8 cellular contexts compared by ENCODE assay signal in genomic region chr1:111619635-111620411, GRCh38. TPM values are rescaled to one million over a fixed set of nuclear protein-coding genes. Genes with fewer than 3 reads are reported as not detected.
DNase-seq lines count a peak whose midpoint lies in the region; ATAC-seq, FAIRE-seq and TF ChIP-seq lines count a peak whose summit lies in the region.

TSS of gene RAP1A (plus strand) at chr1:111619789. CDS start at chr1:111691361, 71,572 bp downstream.

- H3K4me1 ChIP-seq in astrocyte (ENCODE audit: insufficient read depth, low read length) (peaks cover 9% of the 10 kb centered on the region), right cardiac atrium (ENCODE audit: control insufficient read depth, insufficient read depth, low read length) (peaks cover 11% of the 10 kb centered on the region), urinary bladder (ENCODE audit: insufficient read depth) (no peaks in the 10 kb centered on the region)

- peak within 1 kb of the TSS; percentile 91 for H3K4me3 Mint-ChIP-seq in astrocyte (ENCODE audit: unreplicated experiment)

- H3K36me3 Mint-ChIP-seq in astrocyte (ENCODE audit: low read depth, unreplicated experiment): no peaks in the 10 kb centered on the region

- peak within 1 kb of the TSS; percentile 36 for H3K27ac Mint-ChIP-seq in astrocyte (ENCODE audit: unreplicated experiment)

- H3K9me3 ChIP-seq in astrocyte (ENCODE audit: insufficient read depth, low read depth, low read length) (no peaks in the 10 kb centered on the region), right cardiac atrium (ENCODE audit: control insufficient read depth, low read length) (no peaks in the 10 kb centered on the region)

- H3K79me2 ChIP-seq in astrocyte (ENCODE audit: insufficient read depth, low read length): peaks cover 49% of the 10 kb centered on the region

- peak within 1 kb of the TSS; percentile 90 for H3K9ac ChIP-seq in astrocyte (ENCODE audit: low read length)

- no peaks in the 10 kb centered on the region for H3K9me3 Mint-ChIP-seq in astrocyte (ENCODE audit: unreplicated experiment)

- peak; percentile 82 for DNase-seq in GM12892 (ENCODE audit: insufficient read length)
- peak; percentile 69 for DNase-seq in NCI-H2029 (lab: John Stamatoyannopoulos, UW)
- DNase-seq in T-helper 9 cell: peak; percentile 98
- DNase-seq in astrocyte (ENCODE audit: low read depth): peak; percentile 75
- DNase-seq in right cardiac atrium: peak; percentile 95 to 99 (median 98)
- DNase-seq in pulmonary artery endothelial cell (ENCODE audit: low read depth, low spot score): peak; percentile 68

- FAIRE-seq in GM12892 (lab: Jason Lieb, UNC) (peak; percentile 97), astrocyte (lab: Jason Lieb, UNC) (no peak)

- ATAC-seq in HG02885 (IDR thresholded peaks at IDR 0.05; ENCODE audit: poor library complexity, unreplicated experiment) (peak; percentile 62), right cardiac atrium (peak; percentile 97 to 98)

- no peak for TF ChIP-seq CTCF in astrocyte (IDR thresholded peaks at IDR 0.05; ENCODE audit: insufficient read depth, low read depth, low read length)

- H3K27me3 Mint-ChIP-seq in astrocyte (ENCODE audit: low read depth, unreplicated experiment): no peaks in the 10 kb centered on the region

- under 1% methylated on average over 77 of the region's 77 CpGs for WGBS in right cardiac atrium
- under 1% methylated on average over 73 of the region's 77 CpGs for WGBS in urinary bladder

- peak within 1 kb of the TSS; percentile 99 for H3K4me2 ChIP-seq in astrocyte (ENCODE audit: low read length)

- peaks cover 36% of the 10 kb centered on the region for H4K20me1 ChIP-seq in astrocyte (ENCODE audit: insufficient read depth, low read length)

- peak; percentile 78 for TF ChIP-seq POLR2A in GM12892 (IDR thresholded peaks at IDR 0.05; ENCODE audit: low read depth, low read length)

- intact Hi-C loops in right cardiac atrium (cut with DNase I): loop anchor here in 2 of 4 donors (5.0 to 10.0 kb wide), 2 partner anchors 103 to 105 kb away; no protein-coding TSS in a partner anchor

- H3K27me3 ChIP-seq in astrocyte (ENCODE audit: insufficient read depth, low read length) (no peaks in the 10 kb centered on the region), right cardiac atrium (ENCODE audit: control insufficient read depth, insufficient read depth) (no peaks in the 10 kb centered on the region)

- H3K36me3 ChIP-seq in astrocyte (ENCODE audit: insufficient read depth, low read length) (no peaks in the 10 kb centered on the region), urinary bladder (ENCODE audit: insufficient read depth) (no peaks in the 10 kb centered on the region)

- H2AFZ ChIP-seq in astrocyte (ENCODE audit: low read depth, low read length): peak within 1 kb of the TSS; percentile 83

- H3K4me1 Mint-ChIP-seq in astrocyte (ENCODE audit: low read depth, unreplicated experiment): peaks cover 18% of the 10 kb centered on the region

- H3K4me3 ChIP-seq in astrocyte (ENCODE audit: insufficient read depth, low read depth, low read length): peak within 1 kb of the TSS; percentile 95
- peak within 1 kb of the TSS; percentile 93 for H3K4me3 ChIP-seq in right cardiac atrium (ENCODE audit: low read length)
- peak within 1 kb of the TSS; percentile 86 for H3K4me3 ChIP-seq in urinary bladder (ENCODE audit: low read depth, low read length)

- H3K27ac ChIP-seq in astrocyte (ENCODE audit: low read depth, low read length) (peak within 1 kb of the TSS; percentile 84), right cardiac atrium (ENCODE audit: low read length) (peak within 1 kb of the TSS; percentile 92), urinary bladder (ENCODE audit: low read depth) (peak within 1 kb of the TSS; percentile 95)

RNA-seq across cellular contexts. Expression of gene RAP1A, which starts in this region (rescaled TPM):
- polyA plus RNA-seq in GM12892 (2012; ENCODE audit: missing spikeins): 255 TPM
- 63.9 and 66.6 TPM in 2 replicates for total RNA-seq in astrocyte
- 100 to 1,000 TPM; 104 to 128 (median 111) TPM for total RNA-seq in right cardiac atrium
- 110 TPM for polyA plus RNA-seq in right cardiac atrium
- 20.8 and 27.5 TPM in 2 replicates for total RNA-seq in pulmonary artery endothelial cell
- total RNA-seq in urinary bladder: 89.8 TPM
- polyA plus RNA-seq in urinary bladder: 199 TPM

Comparison
In these comparisons a context has a peak if more than half of its experiments do, and no peak if none do; other contexts are left out.
1. Peak in every context shown above with its lines: DNase-seq, ATAC-seq, H3K4me3 ChIP-seq and H3K27ac ChIP-seq.